ENCODE assay signal across 10 cellular contexts in genomic region chr14:100106661-100107112, GRCh38. TPM values are rescaled to one million over a fixed set of nuclear protein-coding genes. Genes with fewer than 3 reads are reported as not detected.
DNase-seq lines count a peak whose midpoint lies in the region; ATAC-seq and TF ChIP-seq lines count a peak whose summit lies in the region.
"Had no signal": no experiment of that assay in that cellular context is flagged by ENCODE, and none has a peak within 500 bp of the region (broad histone marks: within the 10 kb centered on the region; RNA-seq: fewer than 3 reads in every experiment).

No MANE protein-coding gene starts in this region.

- POLR2A ChIA-PET in CD4-positive, alpha-beta T cell (lab: Charles Lee), result interaction anchor here (0.5 to 49.3 kb wide), 9 partner anchors 9 to 1090 kb away, joined by 3 to 1638 read pairs (median 4); partner anchors contain the start of gene EVL
- POLR2A ChIA-PET in naive thymus-derived CD4-positive, alpha-beta T cell (lab: Charles Lee), result interaction anchor here (0.6 to 59.0 kb wide), 5 partner anchors 13 to 42 kb away, joined by 3 to 2344 read pairs (median 7); partner anchors contain the start of gene EVL

- H3K36me3 ChIP-seq in RWPE2 (ENCODE audit: low read depth) (no peaks in the 10 kb centered on the region), mesenchymal stem cell (ENCODE audit: control insufficient read depth in 1 of 2, insufficient read depth in 2 of 2, low read depth in 1 of 2, low read length in 2 of 2) (peaks cover 0 to 15% of the 10 kb centered on the region in 2 experiments)
- peaks cover 26 to 78% (median 26%) of the 10 kb centered on the region in 3 experiments for H3K36me3 ChIP-seq in naive thymus-derived CD4-positive, alpha-beta T cell (ENCODE audit: control insufficient read depth in 2 of 3, insufficient read depth in 3 of 3, low read length in 3 of 3)
- H3K36me3 ChIP-seq: adrenal gland had no signal

- H3K4ac ChIP-seq in mesenchymal stem cell (ENCODE audit: low read depth in 1 of 2, low read length in 2 of 2), result no peak overlapping the region

- H2BK12ac ChIP-seq in mesenchymal stem cell (ENCODE audit: low read length in 2 of 2), result no peak overlapping the region

- H2BK120ac ChIP-seq in mesenchymal stem cell (ENCODE audit: low read depth, low read length), result no peak overlapping the region

- no peak overlapping the region for H2AFZ ChIP-seq in mesenchymal stem cell (ENCODE audit: low read depth, low read length)

- H3K4me3 ChIP-seq in RWPE2 (ENCODE audit: severe bottlenecking) (no peak overlapping the region), dorsolateral prefrontal cortex (no peak overlapping the region), mesenchymal stem cell (ENCODE audit: insufficient read depth in 1 of 2, low read depth in 1 of 2, low read length in 2 of 2) (no peak overlapping the region)
- no peak overlapping the region for H3K4me3 ChIP-seq in naive thymus-derived CD4-positive, alpha-beta T cell (ENCODE audit: low read length)
- H3K4me3 ChIP-seq: adrenal gland had no signal

- no peaks in the 10 kb centered on the region for H3K9me3 Mint-ChIP-seq in CD4-positive, alpha-beta T cell
- H3K9me3 Mint-ChIP-seq in naive thymus-derived CD4-positive, alpha-beta T cell, result no peaks in the 10 kb centered on the region

- intact Hi-C loops in CD4-positive, alpha-beta T cell (cut with DNase I, micrococcal nuclease), result no loop called here
- intact Hi-C loops in dorsolateral prefrontal cortex (cut with DNase I), result loop anchor here (5.0 kb wide), 2 partner anchors 86 to 124 kb away; no protein-coding TSS in a partner anchor
- intact Hi-C loops in naive thymus-derived CD4-positive, alpha-beta T cell (cut with micrococcal nuclease), result loop anchor here in 1 of 2 donors (10.0 kb wide), 1 partner anchor 268 kb away; the partner anchor contains the start of gene WDR25

- 86% methylated on average over 8 of the region's 8 CpGs for WGBS in mesenchymal stem cell

- no peak overlapping the region for H3K4me2 ChIP-seq in mesenchymal stem cell (ENCODE audit: low read length, poor library complexity, severe bottlenecking)

- H3K27ac ChIP-seq in CD4-positive, alpha-beta T cell (ENCODE audit: low read depth, low read length), result peak overlapping the region; percentile 85
- H3K27ac ChIP-seq in RWPE2 (ENCODE audit: poor library complexity, severe bottlenecking), result peak overlapping the region; percentile 71
- peak overlapping the region in 38 of 59 donors; percentile 12 to 84 (median 34) for H3K27ac ChIP-seq in dorsolateral prefrontal cortex
- peak overlapping the region; percentile 83 for H3K27ac ChIP-seq in naive thymus-derived CD4-positive, alpha-beta T cell (ENCODE audit: low read depth, low read length)
- no peak overlapping the region for H3K27ac ChIP-seq in mesenchymal stem cell (ENCODE audit: low read length, poor library complexity, severe bottlenecking)

- H3K14ac ChIP-seq in mesenchymal stem cell (ENCODE audit: low read length in 2 of 2), result peak overlapping the region in 1 of 2 experiments; percentile 83

- no peak overlapping the region for H3K23ac ChIP-seq in mesenchymal stem cell (ENCODE audit: low read length in 2 of 2)

- H3K36me3 Mint-ChIP-seq in CD4-positive, alpha-beta T cell (ENCODE audit: low read depth), result peaks cover 98% of the 10 kb centered on the region
- H3K36me3 Mint-ChIP-seq in naive thymus-derived CD4-positive, alpha-beta T cell, result peaks cover 6 to 58% (median 34%) of the 10 kb centered on the region in 5 donors

- H2BK5ac ChIP-seq in mesenchymal stem cell (ENCODE audit: low read depth, low read length, poor library complexity, severe bottlenecking), result no peak overlapping the region

- H3K18ac ChIP-seq in mesenchymal stem cell (ENCODE audit: low read depth in 1 of 2, low read length in 2 of 2), result no peak overlapping the region

- H3K27me3 Mint-ChIP-seq in CD4-positive, alpha-beta T cell, result no peaks in the 10 kb centered on the region
- no peaks in the 10 kb centered on the region for H3K27me3 Mint-ChIP-seq in naive thymus-derived CD4-positive, alpha-beta T cell

- no peak overlapping the region for H4K8ac ChIP-seq in mesenchymal stem cell (ENCODE audit: low read length)

- H3K4me1 ChIP-seq in RWPE2 (ENCODE audit: insufficient read depth, poor library complexity, severe bottlenecking) (peaks cover 25% of the 10 kb centered on the region), mesenchymal stem cell (ENCODE audit: control insufficient read depth, insufficient read depth, low read depth, low read length) (peaks cover 9% of the 10 kb centered on the region)
- peaks cover 64 to 77% of the 10 kb centered on the region in 2 donors for H3K4me1 ChIP-seq in naive thymus-derived CD4-positive, alpha-beta T cell (ENCODE audit: control insufficient read depth in 2 of 2, insufficient read depth in 2 of 2, low read length in 2 of 2)

- CTCF ChIA-PET in CD4-positive, alpha-beta T cell (lab: Charles Lee), result interaction anchor here (0.9 to 34.3 kb wide), 7 partner anchors 10 to 124 kb away, joined by 3 to 1090 read pairs (median 7); partner anchors contain the start of gene EVL
- CTCF ChIA-PET in naive thymus-derived CD4-positive, alpha-beta T cell (lab: Charles Lee), result interaction anchor here (0.8 to 35.2 kb wide), 4 partner anchors 8 to 124 kb away, joined by 3 to 758 read pairs (median 10); partner anchors contain the start of gene EVL

- peak in 1 of 10 experiments; percentile 39 for DNase-seq in CD4-positive, alpha-beta T cell
- DNase-seq in RWPE2 (ENCODE audit: low spot score) (peak; percentile 65), dorsolateral prefrontal cortex (peak in 1 of 10 donors; percentile 22), mesenchymal stem cell (no peak)
- peak in 4 of 9 donors; percentile 26 to 32 (median 28) for DNase-seq in naive thymus-derived CD4-positive, alpha-beta T cell
- no peak for DNase-seq in activated CD4-positive, alpha-beta T cell treated with anti-CD3 and anti-CD28 coated beads, Interleukin-2, amount 50 U/mL, for 4 hours
- DNase-seq: adrenal gland, COR-L47 had no signal

- H3K4me3 Mint-ChIP-seq in CD4-positive, alpha-beta T cell, result peak overlapping the region; percentile 81
- H3K4me3 Mint-ChIP-seq in naive thymus-derived CD4-positive, alpha-beta T cell, result peak overlapping the region; percentile 59 to 93 (median 80)

- no peaks in the 10 kb centered on the region for H3K27me3 ChIP-seq in CD4-positive, alpha-beta T cell (ENCODE audit: control insufficient read depth, insufficient read depth, low read length)
- no peaks in the 10 kb centered on the region for H3K27me3 ChIP-seq in RWPE2 (ENCODE audit: insufficient read depth, poor library complexity, severe bottlenecking)
- no peaks in the 10 kb centered on the region for H3K27me3 ChIP-seq in dorsolateral prefrontal cortex
- no peaks in the 10 kb centered on the region for H3K27me3 ChIP-seq in naive thymus-derived CD4-positive, alpha-beta T cell (ENCODE audit: control insufficient read depth in 2 of 2, insufficient read depth in 2 of 2, low read length in 2 of 2)
- no peaks in the 10 kb centered on the region for H3K27me3 ChIP-seq in mesenchymal stem cell (ENCODE audit: control insufficient read depth in 1 of 2, insufficient read depth in 1 of 2, low read length in 2 of 2)
- H3K27me3 ChIP-seq: adrenal gland had no signal

- peaks cover 82% of the 10 kb centered on the region for H3K4me1 Mint-ChIP-seq in CD4-positive, alpha-beta T cell (ENCODE audit: low read depth)
- H3K4me1 Mint-ChIP-seq in naive thymus-derived CD4-positive, alpha-beta T cell, result peaks cover 70 to 91% (median 83%) of the 10 kb centered on the region in 7 donors

- H2BK15ac ChIP-seq in mesenchymal stem cell (ENCODE audit: low read depth, poor library complexity, severe bottlenecking), result no peak overlapping the region

- no peak for TF ChIP-seq CTCF in CD4-positive, alpha-beta T cell (IDR thresholded peaks at IDR 0.05)
- no peak for TF ChIP-seq CTCF in RWPE2 (IDR thresholded peaks at IDR 0.05; ENCODE audit: poor library complexity, severe bottlenecking)
- TF ChIP-seq CTCF in dorsolateral prefrontal cortex (IDR thresholded peaks at IDR 0.05 in 54 of 56, conservative IDR thresholded peaks at IDR 0.05 in 2 of 56; ENCODE audit: low read depth in 1 of 56, partially characterized antibody in 56 of 56), result no peak

- H3K79me1 ChIP-seq in mesenchymal stem cell (replicated peaks; ENCODE audit: low read length, poor library complexity, severe bottlenecking), result peaks cover 32% of the 10 kb centered on the region

- no peaks in the 10 kb centered on the region for H3K9me3 ChIP-seq in CD4-positive, alpha-beta T cell (ENCODE audit: control insufficient read depth, low read length)
- H3K9me3 ChIP-seq in RWPE2 (ENCODE audit: severe bottlenecking), result no peaks in the 10 kb centered on the region
- H3K9me3 ChIP-seq in naive thymus-derived CD4-positive, alpha-beta T cell (ENCODE audit: control insufficient read depth in 2 of 3, low read length in 3 of 3), result no peaks in the 10 kb centered on the region
- H3K9me3 ChIP-seq in mesenchymal stem cell (ENCODE audit: control insufficient read depth, low read length), result no peaks in the 10 kb centered on the region
- H3K9me3 ChIP-seq: adrenal gland had no signal

- H2AK5ac ChIP-seq in mesenchymal stem cell (ENCODE audit: low read length, severe bottlenecking), result no peak overlapping the region

- no peak overlapping the region for H4K91ac ChIP-seq in mesenchymal stem cell (ENCODE audit: low read length)

- no peak overlapping the region for H3K9ac ChIP-seq in mesenchymal stem cell (ENCODE audit: low read length)

- H3K27ac Mint-ChIP-seq in CD4-positive, alpha-beta T cell, result peak overlapping the region; percentile 98
- H3K27ac Mint-ChIP-seq in naive thymus-derived CD4-positive, alpha-beta T cell, result peak overlapping the region; percentile 89 to 98 (median 96)

- ATAC-seq in CD4-positive, alpha-beta T cell (ENCODE audit: poor library complexity), result peak; percentile 11
- ATAC-seq in RWPE2 (ENCODE audit: low read depth), result no peak
- peak; percentile 12 for ATAC-seq in naive thymus-derived CD4-positive, alpha-beta T cell
- ATAC-seq in HG02571 (IDR thresholded peaks at IDR 0.05; ENCODE audit: unreplicated experiment), result no peak
- ATAC-seq in GM18867 (IDR thresholded peaks at IDR 0.05; ENCODE audit: unreplicated experiment), result no peak

RNA-seq across cellular contexts. Expression of gene EVL, which starts 41.5 kb away (rescaled TPM):
- 100 to 1,000 TPM; 660 to 678 TPM for total RNA-seq in CD4-positive, alpha-beta T cell
- total RNA-seq in dorsolateral prefrontal cortex, result 100 to 1,000 TPM; 166 to 443 (median 325) TPM
- 1,000 to 10,000 TPM in 3 of 5 experiments, 100 to 1,000 TPM in 2; 851 to 1,469 (median 1,230) TPM for total RNA-seq in naive thymus-derived CD4-positive, alpha-beta T cell
- 100 to 1,000 TPM; 163 to 184 TPM for polyA plus RNA-seq in naive thymus-derived CD4-positive, alpha-beta T cell
- polyA plus RNA-seq in mesenchymal stem cell (2013, experiment 1 of 2), result 25.6 TPM
- 23.8 TPM for polyA plus RNA-seq in mesenchymal stem cell (2013, experiment 2 of 2)

RNA-seq across cellular contexts. Expression of gene DEGS2, which starts 52.8 kb away (rescaled TPM):
- under 1 TPM in 1 of 2 experiments, not detected in 1; 0.11 TPM for total RNA-seq in CD4-positive, alpha-beta T cell
- 10 to 100 TPM in 32 of 120 experiments, 1 to 10 TPM in 88; 2.3 to 20.6 (median 7.7) TPM for total RNA-seq in dorsolateral prefrontal cortex
- 1 to 10 TPM in 1 of 5 experiments, under 1 TPM in 3, not detected in 1; 0.19 to 1.0 (median 0.32) TPM for total RNA-seq in naive thymus-derived CD4-positive, alpha-beta T cell
- polyA plus RNA-seq in naive thymus-derived CD4-positive, alpha-beta T cell, result 1 to 10 TPM in 1 of 2 donors, under 1 TPM in 1; 0.51 to 1.0 TPM
- not detected for polyA plus RNA-seq in mesenchymal stem cell (2013, experiment 1 of 2)
- polyA plus RNA-seq in mesenchymal stem cell (2013, experiment 2 of 2), result not detected

Comparison
In these comparisons a context has a peak if more than half of its experiments do, and no peak if none do; other contexts are left out.
1. ATAC-seq: peak in CD4-positive, alpha-beta T cell (single experiment) and naive thymus-derived CD4-positive, alpha-beta T cell (single experiment); none in RWPE2 (single experiment), HG02571 (single experiment) and GM18867 (single experiment).
2. intact Hi-C loops: an anchor here in dorsolateral prefrontal cortex (5.0 kb wide); none called in CD4-positive, alpha-beta T cell.